ENCODE assay signal across 29 cellular contexts in the genomic region with DNA sequence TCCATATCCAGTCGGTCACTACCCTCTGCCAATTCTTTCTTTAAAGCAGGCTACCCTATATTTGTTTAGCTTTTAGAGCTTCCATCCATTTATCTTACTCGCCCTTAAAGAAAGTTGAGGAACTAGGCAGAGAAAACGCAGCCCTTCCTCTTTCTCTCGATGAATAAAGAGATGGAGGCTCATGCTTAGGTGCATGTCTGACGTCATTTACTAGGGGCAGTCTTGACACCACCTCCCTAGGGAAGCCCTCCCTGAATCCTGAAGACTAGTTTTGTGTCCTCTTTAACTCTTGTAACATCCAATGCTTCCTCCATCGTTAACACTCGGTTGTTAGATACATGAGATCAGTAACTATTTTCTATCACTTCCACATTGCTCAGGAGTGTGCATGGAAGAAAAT.
A peak's percentile ranks its signal among the peaks of the same experiment; 100 is the strongest.
DNase-seq lines count a peak whose midpoint lies in the region; ATAC-seq, FAIRE-seq and TF ChIP-seq lines count a peak whose summit lies in the region.
"Had no signal": no experiment of that assay in that cellular context is flagged by ENCODE, and none has a peak within 500 bp of the region (broad histone marks: within the 10 kb centered on the region; RNA-seq: fewer than 3 reads in every experiment).

No MANE protein-coding gene starts in this region.

- TF ChIP-seq EP300 in HepG2 (IDR thresholded peaks at IDR 0.05; ENCODE audit: low read depth in 2 of 2, low read length in 2 of 2) = no peak
- no peak for TF ChIP-seq EP300 in HepG2 (CRISPR knock-in tag; IDR thresholded peaks at IDR 0.05; ENCODE audit: borderline replicate concordance)

- H3K4me3 ChIP-seq in HepG2 (replicated peaks in 1 of 3; ENCODE audit: insufficient read depth in 1 of 3, low read depth in 2 of 3, low read length in 3 of 3) = no peak overlapping the region
- no peak overlapping the region for H3K4me3 ChIP-seq in right lobe of liver
- H3K4me3 ChIP-seq: A549; BLaER1; BLaER1 treated with 17β-estradiol and CSF1 and Interleukin-3, amounts not matched to agents 10 nM and 100 nM had no signal

- DNase-seq in HepG2 (ENCODE audit: low spot score) (no peak), right lobe of liver (no peak)
- DNase-seq: 8988T; ACHN; AML-193; BE2C; C1 segment of cervical spinal cord; Caco-2; Calu3; CD4-positive, alpha-beta memory T cell; CD4-positive, alpha-beta T cell; CD4-positive, CD25-positive, alpha-beta regulatory T cell; CD8-positive, alpha-beta memory T cell; CD8-positive, alpha-beta T cell; COR-L47; DMS 273 treated with DMSO at 0.1 percent for 48 hours; DMS153; DMS53; DMS79; DMS79 treated with DMSO at 0.1 percent for 48 hours; DND-41; EL had no signal

- no peak for TF ChIP-seq RAD21 in HepG2 (CRISPR knock-in tag; IDR thresholded peaks at IDR 0.05)

- no peak for ATAC-seq in HepG2
- ATAC-seq in right lobe of liver = no peak
- ATAC-seq: A549; CD8-positive, alpha-beta T cell had no signal

- POLR2A ChIA-PET in HepG2 (lab: Yijun Ruan, JAX) = no interaction called here

- FAIRE-seq in HepG2 (lab: Jason Lieb, UNC) = no peak
- FAIRE-seq: A204.1, A549, D721Med had no signal

- H3K27me3 ChIP-seq in HepG2 (ENCODE audit: control insufficient read depth in 1 of 2, insufficient read depth in 2 of 2, low read length in 2 of 2) (peaks cover 0 to 9% of the 10 kb centered on the region in 2 experiments; a peak in 2 of 5 replicates), right lobe of liver (no peaks in the 10 kb centered on the region)
- H3K27me3 ChIP-seq: BE2C; BLaER1; BLaER1 treated with 17β-estradiol and CSF1 and Interleukin-3, amounts not matched to agents 10 nM and 100 nM had no signal

- CTCF ChIA-PET in HepG2 (lab: Yijun Ruan, JAX; ENCODE audit: low intra/inter-chr PET ratio, low total read pairs) = no interaction called here

- BruUV-seq in HepG2 (replicated peaks; lab: Mats Ljungman, UMichigan) = no TSS peak

- no peaks in the 10 kb centered on the region for H4K20me1 ChIP-seq in HepG2 (ENCODE audit: insufficient read depth, low read length)
- H4K20me1 ChIP-seq: BLaER1; BLaER1 treated with 17β-estradiol and CSF1 and Interleukin-3, amounts not matched to agents 10 nM and 100 nM had no signal

- no peak overlapping the region for H2AFZ ChIP-seq in HepG2 (ENCODE audit: low read length)

- H3K27ac ChIP-seq in HepG2 (ENCODE audit: extremely low read length, insufficient read depth, low read length) = no peak overlapping the region
- H3K27ac ChIP-seq in right lobe of liver = no peak overlapping the region
- H3K27ac ChIP-seq: 22Rv1; A549; BLaER1; BLaER1 treated with 17β-estradiol and CSF1 and Interleukin-3, amounts not matched to agents 10 nM and 100 nM; C4-2B had no signal

- TF ChIP-seq POLR2A in HepG2 (IDR thresholded peaks at IDR 0.05; ENCODE audit: insufficient read depth in 1 of 2, low read depth in 2 of 2, low read length in 2 of 2) (no peak), right lobe of liver (IDR thresholded peaks at IDR 0.05) (no peak)

- H3K9me3 ChIP-seq in HepG2 (ENCODE audit: low read length) (no peaks in the 10 kb centered on the region), right lobe of liver (no peaks in the 10 kb centered on the region)
- H3K9me3 ChIP-seq: A549; BE2C; BLaER1; BLaER1 treated with 17β-estradiol and CSF1 and Interleukin-3, amounts not matched to agents 10 nM and 100 nM; Caco-2 had no signal

- H3K9ac ChIP-seq in HepG2 (ENCODE audit: insufficient read depth, low read depth, low read length) = no peak overlapping the region
- H3K9ac ChIP-seq: BLaER1; BLaER1 treated with 17β-estradiol and CSF1 and Interleukin-3, amounts not matched to agents 10 nM and 100 nM had no signal

- H3K36me3 ChIP-seq in HepG2 (replicated peaks in 1 of 2; ENCODE audit: control insufficient read depth in 1 of 2, insufficient read depth in 2 of 2, low read length in 2 of 2) = no peaks in the 10 kb centered on the region
- no peaks in the 10 kb centered on the region for H3K36me3 ChIP-seq in right lobe of liver
- H3K36me3 ChIP-seq: BE2C; BLaER1; BLaER1 treated with 17β-estradiol and CSF1 and Interleukin-3, amounts not matched to agents 10 nM and 100 nM had no signal

- H3K79me2 ChIP-seq in HepG2 (ENCODE audit: insufficient read depth, low read length) = no peaks in the 10 kb centered on the region

- H3K4me1 ChIP-seq in HepG2 (ENCODE audit: insufficient read depth, low read length) = no peaks in the 10 kb centered on the region
- no peaks in the 10 kb centered on the region for H3K4me1 ChIP-seq in right lobe of liver
- H3K4me1 ChIP-seq: A549, BE2C, BLaER1 had no signal

- TF ChIP-seq CTCF in HepG2 (CRISPR knock-in tag; IDR thresholded peaks at IDR 0.05) (no peak), right lobe of liver (IDR thresholded peaks at IDR 0.05) (no peak)

- 4% methylated on average over 7 of the region's 7 CpGs for WGBS in HepG2 (ENCODE audit: low lambda C conversion rate)
- 51% methylated on average over 7 of the region's 7 CpGs for WGBS in right lobe of liver (ENCODE audit: insufficient coverage, low coverage, low lambda C conversion rate, missing lambda C conversion rate)

- in situ Hi-C loops in HepG2 (cut with HindIII; ENCODE audit: extremely low pct_ligation_motif_present, low pct_unique_long_range_greater_than_20kb) = no loop called here

- H3K4me2 ChIP-seq in HepG2 (ENCODE audit: low read depth, low read length) = no peak overlapping the region
- H3K4me2 ChIP-seq: A549; BLaER1; BLaER1 treated with 17β-estradiol and CSF1 and Interleukin-3, amounts not matched to agents 10 nM and 100 nM had no signal

- intact Hi-C loops in HepG2 (cut with micrococcal nuclease; ENCODE audit: unreplicated experiment) = no loop called here
- intact Hi-C loops in right lobe of liver (cut with DNase I) = no loop called here

TF ChIP-seq in HepG2, 621 proteins besides CTCF, POLR2A, EP300 and RAD21:
- TF ChIP-seq ZNF451 (CRISPR knock-in tag; IDR thresholded peaks at IDR 0.05) = no peak
- peak; percentile 83 for TF ChIP-seq ATF7 (IDR thresholded peaks at IDR 0.05)
- TF ChIP-seq ATF7 (CRISPR knock-in tag; IDR thresholded peaks at IDR 0.05) = no peak
- peak; percentile 82 for TF ChIP-seq CREB1 (IDR thresholded peaks at IDR 0.05)
- TF ChIP-seq CREB1 (CRISPR knock-in tag; IDR thresholded peaks at IDR 0.05) = no peak
